ENCODE assay signal across 19 cellular contexts in genomic region chr11:66299189-66299588, GRCh38. TPM values are rescaled to one million over a fixed set of nuclear protein-coding genes. Genes with fewer than 3 reads are reported as not detected.
DNase-seq lines count a peak whose midpoint lies in the region; ATAC-seq, FAIRE-seq and TF ChIP-seq lines count a peak whose summit lies in the region.
"Had no signal": no experiment of that assay in that cellular context is flagged by ENCODE, and none has a peak within 500 bp of the region (broad histone marks: within the 10 kb centered on the region; RNA-seq: fewer than 3 reads in every experiment).

No MANE protein-coding gene starts in this region.

- H3K9me1 ChIP-seq in K562 (ENCODE audit: control insufficient read depth, insufficient read depth, low read length) = peaks cover 3% of the 10 kb centered on the region

- FAIRE-seq in K562 (lab: Jason Lieb, UNC) = peak; percentile 35
- FAIRE-seq: GM12878 had no signal

- WGBS in K562 (ENCODE audit: insufficient coverage, low coverage, missing lambda C conversion rate) = 0% methylated on average over 3 of the region's 3 CpGs
- 41 to 47% methylated on average over 3 of the region's 3 CpGs for WGBS in testis, 2 donors

- H2AFZ ChIP-seq in K562 (ENCODE audit: low read depth, low read length) = no peak overlapping the region; the same call in 1 of the 2 replicates

- H3K27ac ChIP-seq in left ventricle myocardium inferior (replicated peaks) (no peak overlapping the region), K562 (ENCODE audit: extremely low read depth, low read depth, low read length) (no peak overlapping the region), testis (no peak overlapping the region)
- H3K27ac ChIP-seq: BLaER1 treated with 17β-estradiol and CSF1 and Interleukin-3, amounts not matched to agents 10 nM and 100 nM had no signal

- ATAC-seq in Right ventricle myocardium inferior = peak; percentile 53
- ATAC-seq in K562 = peak; percentile 37; the same call in 1 of the 3 replicates
- ATAC-seq in left lobe of liver = peak; percentile 19
- ATAC-seq in GM18873 (IDR thresholded peaks at IDR 0.05; ENCODE audit: low FRiP score, unreplicated experiment) = no peak
- ATAC-seq: GM12878 had no signal

- no TSS peak for BruUV-seq in K562 (replicated peaks; lab: Mats Ljungman, UMichigan)

- DNase-seq in Right ventricle myocardium inferior (ENCODE audit: missing footprints) (peak; percentile 21), left ventricle myocardium inferior (no peak), K562 (ENCODE audit: extremely low read depth in 1 of 4, low spot score in 3 of 4) (no peak), left lobe of liver (ENCODE audit: low spot score) (no peak), testis (peak; percentile 53), LoVo (ENCODE audit: low spot score) (no peak)
- DNase-seq in stimulated activated naive CD4-positive, alpha-beta T cell (lab: John Stamatoyannopoulos, UW) = no peak
- DNase-seq: 8988T; AML-193; Calu3; CD4-positive, alpha-beta T cell; DMS 273 treated with DMSO at 0.1 percent for 48 hours; DMS79; GOT3; H9 had no signal

- no peak for TF ChIP-seq EP300 in K562 (IDR thresholded peaks at IDR 0.05; ENCODE audit: low read length)

- TF ChIP-seq CTCF in left ventricle myocardium inferior (IDR thresholded peaks at IDR 0.05; ENCODE audit: borderline replicate concordance) = no peak
- TF ChIP-seq CTCF in K562 (IDR thresholded peaks at IDR 0.05 in 2 of 3, conservative IDR thresholded peaks at IDR 0.05 in 1 of 3; ENCODE audit: insufficient read depth in 2 of 3, low read depth in 1 of 3, low read length in 3 of 3) = no peak
- TF ChIP-seq CTCF in testis (IDR thresholded peaks at IDR 0.05) = no peak

- H3K79me2 ChIP-seq in K562 (ENCODE audit: control insufficient read depth, insufficient read depth, low read length) = no peaks in the 10 kb centered on the region

- H3K4me1 ChIP-seq in left ventricle myocardium inferior = peaks cover 3% of the 10 kb centered on the region
- peaks cover 0 to 22% of the 10 kb centered on the region in 2 experiments; a peak in 1 of 5 replicates for H3K4me1 ChIP-seq in K562 (replicated peaks in 1 of 2; ENCODE audit: control insufficient read depth in 2 of 2, insufficient read depth in 2 of 2, low read length in 2 of 2)
- H3K4me1 ChIP-seq in testis = no peaks in the 10 kb centered on the region

- H3K4me3 ChIP-seq in left ventricle myocardium inferior (no peak overlapping the region), K562 (no peak overlapping the region), testis (no peak overlapping the region)
- H3K4me3 ChIP-seq: BLaER1 treated with 17β-estradiol and CSF1 and Interleukin-3, amounts not matched to agents 10 nM and 100 nM; GM12878 had no signal

- CTCF ChIA-PET in K562 (lab: Yijun Ruan, JAX; ENCODE audit: low intra/inter-chr PET ratio) = no interaction called here

- intact Hi-C loops in Right ventricle myocardium inferior (cut with DNase I) = no loop called here
- intact Hi-C loops in left ventricle myocardium inferior (cut with micrococcal nuclease) = no loop called here
- intact Hi-C loops in K562 (cut with micrococcal nuclease) = no loop called here
- intact Hi-C loops in testis (cut with DNase I; ENCODE audit: low total_unique reads) = no loop called here

- H3K9me3 ChIP-seq in left ventricle myocardium inferior (replicated peaks) (no peaks in the 10 kb centered on the region), K562 (replicated peaks; ENCODE audit: control insufficient read depth, insufficient read depth, low read depth, low read length) (no peaks in the 10 kb centered on the region), testis (no peaks in the 10 kb centered on the region)
- H3K9me3 ChIP-seq: BLaER1 treated with 17β-estradiol and CSF1 and Interleukin-3, amounts not matched to agents 10 nM and 100 nM had no signal

- H3K27me3 ChIP-seq in left ventricle myocardium inferior (ENCODE audit: low read depth) (peaks cover 28% of the 10 kb centered on the region), K562 (ENCODE audit: control insufficient read depth in 2 of 2, insufficient read depth in 2 of 2, low read length in 2 of 2) (peaks cover 0 to 8% of the 10 kb centered on the region in 2 experiments; a peak in 2 of 5 replicates), testis (no peaks in the 10 kb centered on the region)

- H3K36me3 ChIP-seq in left ventricle myocardium inferior = no peaks in the 10 kb centered on the region
- H3K36me3 ChIP-seq in K562 (ENCODE audit: control insufficient read depth, insufficient read depth, low read length) = no peaks in the 10 kb centered on the region
- H3K36me3 ChIP-seq in testis (ENCODE audit: low read depth, missing control alignments) = no peaks in the 10 kb centered on the region
- H3K36me3 ChIP-seq: BLaER1 treated with 17β-estradiol and CSF1 and Interleukin-3, amounts not matched to agents 10 nM and 100 nM had no signal

- H4K20me1 ChIP-seq in K562 (replicated peaks; ENCODE audit: control insufficient read depth, insufficient read depth, low read length) = no peaks in the 10 kb centered on the region

- TF ChIP-seq POLR2A in K562 (conservative IDR thresholded peaks at IDR 0.05) (no peak), testis (IDR thresholded peaks at IDR 0.05) (no peak)

- H3K4me2 ChIP-seq in K562 (ENCODE audit: insufficient read depth, low read length) = no peak overlapping the region
- H3K4me2 ChIP-seq: BLaER1 treated with 17β-estradiol and CSF1 and Interleukin-3, amounts not matched to agents 10 nM and 100 nM had no signal

- in situ Hi-C loops in K562 (cut with MboI) = no loop called here

- peak overlapping the region in 1 of 2 experiments; percentile 48; a peak in 1 of 4 replicates for H3K9ac ChIP-seq in K562 (ENCODE audit: insufficient read depth in 1 of 2, low read depth in 2 of 2, low read length in 2 of 2)
- H3K9ac ChIP-seq: BLaER1 treated with 17β-estradiol and CSF1 and Interleukin-3, amounts not matched to agents 10 nM and 100 nM had no signal

- POLR2A ChIA-PET in K562 (lab: Yijun Ruan, JAX) = interaction anchor here (4.3 kb wide), 1 partner anchor 11 kb away, joined by 18 read pairs; the partner anchor contains the start of gene YIF1A

- TF ChIP-seq RAD21 in K562 (CRISPR knock-in tag; conservative IDR thresholded peaks at IDR 0.05 in 1 of 2, IDR thresholded peaks at IDR 0.05 in 1 of 2) = no peak

RNA-seq across cellular contexts. Expression of gene TMEM151A, which starts 7.5 kb away (rescaled TPM):
- total RNA-seq in Right ventricle myocardium inferior = 0.14 TPM
- not detected for total RNA-seq in left ventricle myocardium inferior
- not detected in 2 replicates for total RNA-seq in K562 (2011; cell fraction: chromatin; rRNA removed; ENCODE audit: low replicate concordance)
- total RNA-seq in K562 (2011; cell fraction: nucleolus; rRNA removed) = not detected in 2 replicates
- total RNA-seq in K562 (2011; cell fraction: nucleoplasm; rRNA removed) = not detected in 2 replicates
- total RNA-seq in K562 (2014; rRNA removed) = not detected in 2 replicates
- not detected in 2 replicates for total RNA-seq in K562 (2014; rRNA removed; fragmentation: Illumina TruSeq; extraction: Trizol)
- total RNA-seq in K562 (2015; rRNA removed; fragmentation: Illumina TruSeq; extraction: Trizol) = not detected in 2 replicates
- total RNA-seq in K562 (2021) = not detected in 2 replicates
- polyA plus RNA-seq in K562 (2011; rRNA removed) = not detected in 2 replicates
- 0.01 TPM in 1 of 2 replicates, not detected in the other for polyA plus RNA-seq in K562 (2011; cell fraction: cytosol; rRNA removed)
- not detected in 2 replicates for polyA plus RNA-seq in K562 (2011; cell fraction: nucleus; rRNA removed)
- polyA plus RNA-seq in K562 (2012) = not detected in 2 replicates
- not detected in 2 replicates for polyA plus RNA-seq in K562 (2014; fragmentation: Illumina TruSeq; extraction: Trizol)
- polyA plus RNA-seq in K562 (2014; fragmentation: Nextera tagmentation; extraction: Ambion mirVana) = not detected
- not detected in 2 replicates for polyA plus RNA-seq in K562 (2014; rRNA removed)
- polyA minus RNA-seq in K562 (2011; rRNA and poly(A)+ RNA removed) = not detected in 2 replicates
- not detected in 2 replicates for polyA minus RNA-seq in K562 (2011; cell fraction: cytosol; rRNA and poly(A)+ RNA removed)
- polyA minus RNA-seq in K562 (2011; cell fraction: nucleus; rRNA and poly(A)+ RNA removed) = 0.13 TPM in 1 of 2 replicates, not detected in the other
- total RNA-seq in left lobe of liver = 0.10 TPM
- 1 to 10 TPM; 1.4 to 1.7 TPM for total RNA-seq in testis
- polyA plus RNA-seq in testis (ENCODE audit: insufficient read depth, low read depth, low replicate concordance) = 0.90 TPM
- total RNA-seq: GM12878 had no signal
- polyA plus RNA-seq: GM12878 had no signal

RNA-seq across cellular contexts. Expression of gene YIF1A, which starts 10.2 kb away (rescaled TPM):
- total RNA-seq in Right ventricle myocardium inferior (48.7 TPM), left ventricle myocardium inferior (45.6 TPM), K562 (2014; rRNA removed) (121 and 158 TPM in 2 replicates), K562 (2014; rRNA removed; fragmentation: Illumina TruSeq; extraction: Trizol) (29.4 and 39.3 TPM in 2 replicates), K562 (2015; rRNA removed; fragmentation: Illumina TruSeq; extraction: Trizol) (44.8 and 51.6 TPM in 2 replicates), K562 (2021) (108 and 120 TPM in 2 replicates), left lobe of liver (120 TPM), testis (10 to 100 TPM; 60.5 to 94.1 TPM)
- total RNA-seq in K562 (2011; cell fraction: chromatin; rRNA removed; ENCODE audit: low replicate concordance) = 49.3 and 178 TPM in 2 replicates
- 331 and 338 TPM in 2 replicates for total RNA-seq in K562 (2011; cell fraction: nucleolus; rRNA removed)
- total RNA-seq in K562 (2011; cell fraction: nucleoplasm; rRNA removed) = 162 and 163 TPM in 2 replicates
- polyA plus RNA-seq in K562 (2011; rRNA removed) (77.2 and 108 TPM in 2 replicates), K562 (2014; fragmentation: Illumina TruSeq; extraction: Trizol) (111 and 119 TPM in 2 replicates), K562 (2014; fragmentation: Nextera tagmentation; extraction: Ambion mirVana) (10 to 100 TPM in 1 of 2 experiments, 1 to 10 TPM in 1; 8.6 to 33.6 TPM), K562 (2014; rRNA removed) (83.6 and 96.7 TPM in 2 replicates), testis (ENCODE audit: insufficient read depth, low read depth, low replicate concordance) (82.6 TPM)
- polyA plus RNA-seq in K562 (2011; cell fraction: cytosol; rRNA removed) = 234 and 367 TPM in 2 replicates
- 162 and 217 TPM in 2 replicates for polyA plus RNA-seq in K562 (2011; cell fraction: nucleus; rRNA removed)
- polyA plus RNA-seq in K562 (2012) = 106 and 144 TPM in 2 replicates
- 84.7 and 117 TPM in 2 replicates for polyA minus RNA-seq in K562 (2011; rRNA and poly(A)+ RNA removed)
- polyA minus RNA-seq in K562 (2011; cell fraction: cytosol; rRNA and poly(A)+ RNA removed) = 120 and 144 TPM in 2 replicates
- 46.6 and 57.5 TPM in 2 replicates for polyA minus RNA-seq in K562 (2011; cell fraction: nucleus; rRNA and poly(A)+ RNA removed)

RNA-seq across cellular contexts. Expression of gene CD248, which starts 17.7 kb away (rescaled TPM):
- total RNA-seq in Right ventricle myocardium inferior (26.7 TPM), left ventricle myocardium inferior (12.3 TPM), K562 (2014; rRNA removed) (not detected in 2 replicates), K562 (2014; rRNA removed; fragmentation: Illumina TruSeq; extraction: Trizol) (not detected in 2 replicates), K562 (2015; rRNA removed; fragmentation: Illumina TruSeq; extraction: Trizol) (not detected in 2 replicates), K562 (2021) (0.09 and 0.20 TPM in 2 replicates), left lobe of liver (0.91 TPM), testis (1 to 10 TPM; 3.9 to 6.4 TPM)
- not detected in 2 replicates for total RNA-seq in K562 (2011; cell fraction: chromatin; rRNA removed; ENCODE audit: low replicate concordance)
- not detected in 2 replicates for total RNA-seq in K562 (2011; cell fraction: nucleolus; rRNA removed)
- not detected in 2 replicates for total RNA-seq in K562 (2011; cell fraction: nucleoplasm; rRNA removed)
- polyA plus RNA-seq in K562 (2011; rRNA removed) (not detected in 2 replicates), K562 (2014; fragmentation: Illumina TruSeq; extraction: Trizol) (not detected in 2 replicates), K562 (2014; fragmentation: Nextera tagmentation; extraction: Ambion mirVana) (not detected), K562 (2014; rRNA removed) (not detected in 2 replicates), testis (ENCODE audit: insufficient read depth, low read depth, low replicate concordance) (35.5 TPM)
- polyA plus RNA-seq in K562 (2011; cell fraction: cytosol; rRNA removed) = not detected in 2 replicates
- polyA plus RNA-seq in K562 (2011; cell fraction: nucleus; rRNA removed) = not detected in 2 replicates
- polyA plus RNA-seq in K562 (2012) = 0.04 TPM in 1 of 2 replicates, not detected in the other
- not detected in 2 replicates for polyA minus RNA-seq in K562 (2011; rRNA and poly(A)+ RNA removed)
- polyA minus RNA-seq in K562 (2011; cell fraction: cytosol; rRNA and poly(A)+ RNA removed) = not detected in 2 replicates
- not detected in 2 replicates for polyA minus RNA-seq in K562 (2011; cell fraction: nucleus; rRNA and poly(A)+ RNA removed)
- total RNA-seq: Calu3, HT-29 had no signal

RNA-seq across cellular contexts. Expression of gene CNIH2, which starts 21.2 kb away (rescaled TPM):
- total RNA-seq in Right ventricle myocardium inferior = not detected
- total RNA-seq in left ventricle myocardium inferior = not detected
- total RNA-seq in K562 (2011; cell fraction: chromatin; rRNA removed; ENCODE audit: low replicate concordance) = 0.92 and 2.0 TPM in 2 replicates
- 0.92 and 1.7 TPM in 2 replicates for total RNA-seq in K562 (2011; cell fraction: nucleolus; rRNA removed)
- total RNA-seq in K562 (2011; cell fraction: nucleoplasm; rRNA removed) = 0.95 and 1.2 TPM in 2 replicates
- total RNA-seq in K562 (2014; rRNA removed) = 0.61 TPM in 1 of 2 replicates, not detected in the other
- total RNA-seq in K562 (2014; rRNA removed; fragmentation: Illumina TruSeq; extraction: Trizol) = not detected in 2 replicates
- 0.11 and 0.40 TPM in 2 replicates for total RNA-seq in K562 (2015; rRNA removed; fragmentation: Illumina TruSeq; extraction: Trizol)
- total RNA-seq in K562 (2021) = 0.89 and 1.1 TPM in 2 replicates
- 0.26 and 0.30 TPM in 2 replicates for polyA plus RNA-seq in K562 (2011; rRNA removed)
- 0.52 and 0.69 TPM in 2 replicates for polyA plus RNA-seq in K562 (2011; cell fraction: cytosol; rRNA removed)
- 1.1 and 1.7 TPM in 2 replicates for polyA plus RNA-seq in K562 (2011; cell fraction: nucleus; rRNA removed)
- 0.52 and 0.57 TPM in 2 replicates for polyA plus RNA-seq in K562 (2012)
- polyA plus RNA-seq in K562 (2014; fragmentation: Illumina TruSeq; extraction: Trizol) = 0.36 and 0.65 TPM in 2 replicates
- not detected for polyA plus RNA-seq in K562 (2014; fragmentation: Nextera tagmentation; extraction: Ambion mirVana)
- polyA plus RNA-seq in K562 (2014; rRNA removed) = 0.27 and 0.55 TPM in 2 replicates
- not detected in 2 replicates for polyA minus RNA-seq in K562 (2011; rRNA and poly(A)+ RNA removed)
- polyA minus RNA-seq in K562 (2011; cell fraction: cytosol; rRNA and poly(A)+ RNA removed) = not detected in 2 replicates
- 0.13 TPM in 1 of 2 replicates, not detected in the other for polyA minus RNA-seq in K562 (2011; cell fraction: nucleus; rRNA and poly(A)+ RNA removed)
- 0.13 TPM for total RNA-seq in left lobe of liver
- total RNA-seq in testis = 1 to 10 TPM; 4.0 to 7.4 TPM
- polyA plus RNA-seq in testis (ENCODE audit: insufficient read depth, low read depth, low replicate concordance) = 17.3 TPM

RNA-seq across cellular contexts. Expression of gene RAB1B, which starts 30.8 kb away (rescaled TPM):
- total RNA-seq in Right ventricle myocardium inferior (125 TPM), left ventricle myocardium inferior (116 TPM), K562 (2014; rRNA removed) (102 and 135 TPM in 2 replicates), K562 (2014; rRNA removed; fragmentation: Illumina TruSeq; extraction: Trizol) (29.3 and 43.7 TPM in 2 replicates), K562 (2015; rRNA removed; fragmentation: Illumina TruSeq; extraction: Trizol) (83.8 and 85.1 TPM in 2 replicates), K562 (2021) (135 and 139 TPM in 2 replicates), left lobe of liver (58.0 TPM), testis (100 to 1,000 TPM in 1 of 2 donors, 10 to 100 TPM in 1; 63.2 to 107 TPM)
- total RNA-seq in K562 (2011; cell fraction: chromatin; rRNA removed; ENCODE audit: low replicate concordance) = 13.9 and 38.2 TPM in 2 replicates
- total RNA-seq in K562 (2011; cell fraction: nucleolus; rRNA removed) = 41.5 and 42.0 TPM in 2 replicates
- 31.3 and 34.9 TPM in 2 replicates for total RNA-seq in K562 (2011; cell fraction: nucleoplasm; rRNA removed)
- polyA plus RNA-seq in K562 (2011; rRNA removed) (98.6 and 129 TPM in 2 replicates), K562 (2014; fragmentation: Illumina TruSeq; extraction: Trizol) (140 and 182 TPM in 2 replicates), K562 (2014; fragmentation: Nextera tagmentation; extraction: Ambion mirVana) (10 to 100 TPM in 1 of 2 experiments, 1 to 10 TPM in 1; 5.6 to 16.0 TPM), K562 (2014; rRNA removed) (135 and 146 TPM in 2 replicates), testis (ENCODE audit: insufficient read depth, low read depth, low replicate concordance) (180 TPM)
- polyA plus RNA-seq in K562 (2011; cell fraction: cytosol; rRNA removed) = 213 and 403 TPM in 2 replicates
- 62.4 and 74.2 TPM in 2 replicates for polyA plus RNA-seq in K562 (2011; cell fraction: nucleus; rRNA removed)
- 127 and 138 TPM in 2 replicates for polyA plus RNA-seq in K562 (2012)
- 57.1 and 92.7 TPM in 2 replicates for polyA minus RNA-seq in K562 (2011; rRNA and poly(A)+ RNA removed)
- polyA minus RNA-seq in K562 (2011; cell fraction: cytosol; rRNA and poly(A)+ RNA removed) = 94.6 and 97.2 TPM in 2 replicates
- polyA minus RNA-seq in K562 (2011; cell fraction: nucleus; rRNA and poly(A)+ RNA removed) = 10.4 and 16.3 TPM in 2 replicates

Comparison
In these comparisons a context has a peak if more than half of its experiments do, and no peak if none do; other contexts are left out.
1. DNase-seq: peak in Right ventricle myocardium inferior (single experiment) and testis (single experiment); none in left ventricle myocardium inferior (single experiment), K562 (0 of 4), left lobe of liver (single experiment), LoVo (single experiment) and stimulated activated naive CD4-positive, alpha-beta T cell (0 of 6).